Comparison of ENCODE assay signal across 1 cellular context in genomic region chr9:124257865-124258764, GRCh38.
TF ChIP-seq lines count a peak whose summit lies in the region.

NEK6 (plus strand) TSS chr9:124257949; CDS start chr9:124301965, 44,016 bp downstream.

TF ChIP-seq in K562, 482 proteins besides CTCF, POLR2A, EP300 and RAD21 (continued from another document and continues in another):
- TF ChIP-seq MYC (IDR thresholded peaks at IDR 0.05; ENCODE audit: low read depth, low read length) (peak; percentile 40; the same call in 1 of the 2 replicates), MYC (CRISPR knock-in tag; IDR thresholded peaks at IDR 0.05; ENCODE audit: borderline replicate concordance, low read depth) (peak; percentile 20; the same call in 1 of the 2 replicates), ZNF766 (CRISPR knock-in tag; conservative IDR thresholded peaks at IDR 0.05) (peak; percentile 95), KDM1A (IDR thresholded peaks at IDR 0.05) (peak in 1 of 2 experiments; percentile 58; a peak in 1 of 4 replicates), TCFL5 (CRISPR knock-in tag; conservative IDR thresholded peaks at IDR 0.05) (no peak), MXD1 (CRISPR knock-in tag; IDR thresholded peaks at IDR 0.05; ENCODE audit: borderline replicate concordance, poor library complexity, severe bottlenecking) (no peak), ZNF785 (CRISPR knock-in tag; IDR thresholded peaks at IDR 0.05) (no peak), ATF1 (CRISPR knock-in tag; IDR thresholded peaks at IDR 0.05) (no peak), ATF1 (tag; IDR thresholded peaks at IDR 0.05) (0 out of 2 replicates have a peak, but pooled peaks have one; percentile 14), STAT5A (IDR thresholded peaks at IDR 0.05; ENCODE audit: borderline replicate concordance, low read length) (no peak), POLR2AphosphoS5 (IDR thresholded peaks at IDR 0.05; ENCODE audit: control insufficient read depth, insufficient read depth, low read depth, low read length) (no peak), ARID4B (CRISPR knock-in tag; IDR thresholded peaks at IDR 0.05) (0 out of 2 replicates have a peak, but pooled peaks have one; percentile 36), SETDB1 (IDR thresholded peaks at IDR 0.05; ENCODE audit: low read length) (no peak), SAFB (IDR thresholded peaks at IDR 0.05; ENCODE audit: borderline replicate concordance, low read depth, low read length) (peak; percentile 87), KDM5B (IDR thresholded peaks at IDR 0.05; ENCODE audit: insufficient replicate concordance, low read depth, low read length) (peak; percentile 34), PBX2 (CRISPR knock-in tag; IDR thresholded peaks at IDR 0.05; ENCODE audit: low read depth) (no peak), PBX2 (tag; conservative IDR thresholded peaks at IDR 0.05; ENCODE audit: low read depth) (no peak), HDAC1 (IDR thresholded peaks at IDR 0.05) (peak in 1 of 2 experiments; percentile 47; a peak in 1 of 4 replicates), RBM22 (IDR thresholded peaks at IDR 0.05; ENCODE audit: low read depth, low read length, poor library complexity, severe bottlenecking) (no peak), NRF1 (conservative IDR thresholded peaks at IDR 0.05 in 1 of 2, IDR thresholded peaks at IDR 0.05 in 1 of 2) (peak; percentile 12 to 34; a peak in 3 of 4 replicates), ZNF764 (CRISPR knock-in tag; IDR thresholded peaks at IDR 0.05; ENCODE audit: low read depth) (no peak), FOXP1 (CRISPR knock-in tag; IDR thresholded peaks at IDR 0.05) (no peak), ZNF589 (CRISPR knock-in tag; IDR thresholded peaks at IDR 0.05; ENCODE audit: low read depth) (no peak), NFIX (CRISPR knock-in tag; IDR thresholded peaks at IDR 0.05; ENCODE audit: low read depth) (no peak), ZNF444 (CRISPR knock-in tag; IDR thresholded peaks at IDR 0.05) (no peak), ZBTB7A (IDR thresholded peaks at IDR 0.05; ENCODE audit: borderline replicate concordance, control insufficient read depth, low read depth, low read length) (peak; percentile 52; the same call in 1 of the 2 replicates), OTX1 (CRISPR knock-in tag; IDR thresholded peaks at IDR 0.05) (no peak), PHB2 (IDR thresholded peaks at IDR 0.05; ENCODE audit: low read depth) (no peak), WHSC1 (IDR thresholded peaks at IDR 0.05; ENCODE audit: low read length) (no peak), RB1 (IDR thresholded peaks at IDR 0.05; ENCODE audit: low read depth) (0 out of 2 replicates have a peak, but pooled peaks have one; percentile 41), ZNF584 (CRISPR knock-in tag; IDR thresholded peaks at IDR 0.05; ENCODE audit: low read depth) (peak; percentile 60; the same call in 1 of the 2 replicates), NFRKB (IDR thresholded peaks at IDR 0.05; ENCODE audit: low read depth) (no peak), KDM2B (CRISPR knock-in tag; IDR thresholded peaks at IDR 0.05) (no peak), SMAD1 (IDR thresholded peaks at IDR 0.05; ENCODE audit: low read depth, low read length, partially characterized antibody) (no peak), ZNF175 (CRISPR knock-in tag; IDR thresholded peaks at IDR 0.05; ENCODE audit: low read depth) (peak; percentile 50; the same call in 1 of the 2 replicates), DIDO1 (tag; IDR thresholded peaks at IDR 0.05; ENCODE audit: low read depth) (no peak), PYGO2 (tag; IDR thresholded peaks at IDR 0.05) (no peak), VEZF1 (CRISPR knock-in tag; IDR thresholded peaks at IDR 0.05) (peak; percentile 87), DMBX1 (CRISPR knock-in tag; IDR thresholded peaks at IDR 0.05; ENCODE audit: borderline replicate concordance) (0 out of 2 replicates have a peak, but pooled peaks have one; percentile 10), MLLT1 (IDR thresholded peaks at IDR 0.05) (no peak), ZNF639 (CRISPR knock-in tag; conservative IDR thresholded peaks at IDR 0.05 in 1 of 2, IDR thresholded peaks at IDR 0.05 in 1 of 2) (peak in 1 of 2 experiments; percentile 86; a peak in 2 of 4 replicates), ZNF174 (CRISPR knock-in tag; IDR thresholded peaks at IDR 0.05) (no peak), CBX2 (IDR thresholded peaks at IDR 0.05; ENCODE audit: insufficient read depth, low read length, poor library complexity, severe bottlenecking) (no peak), L3MBTL2 (IDR thresholded peaks at IDR 0.05) (peak; percentile 22; the same call in 1 of the 2 replicates), TCF7L2 (IDR thresholded peaks at IDR 0.05; ENCODE audit: low read depth, low read length) (no peak), ZNF133 (CRISPR knock-in tag; IDR thresholded peaks at IDR 0.05) (no peak), ZC3H4 (CRISPR knock-in tag; IDR thresholded peaks at IDR 0.05; ENCODE audit: borderline replicate concordance) (no peak), NFXL1 (CRISPR knock-in tag; IDR thresholded peaks at IDR 0.05) (no peak), CBX3 (IDR thresholded peaks at IDR 0.05; ENCODE audit: borderline replicate concordance in 1 of 2, low read length in 2 of 2) (no peak), ZBTB49 (CRISPR knock-in tag; IDR thresholded peaks at IDR 0.05; ENCODE audit: borderline replicate concordance) (no peak), PHF8 (IDR thresholded peaks at IDR 0.05; ENCODE audit: borderline replicate concordance, low read length) (peak; percentile 65; the same call in 1 of the 2 replicates), BCLAF1 (IDR thresholded peaks at IDR 0.05; ENCODE audit: borderline replicate concordance in 1 of 2, control insufficient read depth in 1 of 2, low read depth in 2 of 2, low read length in 1 of 2) (no peak)
